In genomic region chrX:76148011-76148665, GRCh38 we compare ENCODE assay signal across 8 cellular contexts. TPM values are rescaled to one million over a fixed set of nuclear protein-coding genes. Genes with fewer than 3 reads are reported as not detected.
DNase-seq lines count a peak whose midpoint lies in the region; TF ChIP-seq lines count a peak whose summit lies in the region.

No MANE protein-coding gene starts in this region.

- H3K4me1 ChIP-seq in mucosa of stomach (ENCODE audit: control insufficient read depth, insufficient read depth, low read length): peaks cover 14% of the 10 kb centered on the region

- no peak for TF ChIP-seq CTCF in cardiac fibroblast (IDR thresholded peaks at IDR 0.05; ENCODE audit: low read depth, low read length)

- DNase-seq in COR-L47 (lab: John Stamatoyannopoulos, UW): peak; percentile 15
- DNase-seq in M059J (ENCODE audit: low read depth): peak; percentile 75
- DNase-seq in cardiac fibroblast (ENCODE audit: low read depth in 2 of 2): peak; percentile 14 to 36
- no peak for DNase-seq in NCI-H2081 (lab: John Stamatoyannopoulos, UW)
- DNase-seq in NOMO-1 treated with DMSO at 0.1 percent for 48 hours (lab: John Stamatoyannopoulos, UW; ENCODE audit: unreplicated experiment): no peak
- DNase-seq in COLO829 (ENCODE audit: low spot score): no peak
- no peak for DNase-seq in DMS79 treated with DMSO at 0.1 percent for 48 hours (lab: John Stamatoyannopoulos, UW)

- H3K4me3 ChIP-seq in cardiac fibroblast (replicated peaks in 1 of 2; ENCODE audit: low read depth in 2 of 2, low read length in 2 of 2) (no peak overlapping the region), mucosa of stomach (ENCODE audit: low read length) (no peak overlapping the region)

- H3K27me3 ChIP-seq in mucosa of stomach (ENCODE audit: control insufficient read depth, insufficient read depth, low read length): no peaks in the 10 kb centered on the region

- H3K36me3 ChIP-seq in mucosa of stomach (ENCODE audit: control insufficient read depth, insufficient read depth, low read length): no peaks in the 10 kb centered on the region

- H3K9me3 ChIP-seq in mucosa of stomach (ENCODE audit: control insufficient read depth, low read length): no peaks in the 10 kb centered on the region

- H3K9ac ChIP-seq in mucosa of stomach (ENCODE audit: low read length): peak overlapping the region; percentile 45

RNA-seq across cellular contexts. Expression of gene PBDC1, which starts 24.7 kb away (rescaled TPM):
- total RNA-seq in M059J (2014; rRNA removed; shearing (Covaris generic)): 10.0 and 18.1 TPM in 2 replicates

Comparison
In these comparisons a context has a peak if more than half of its experiments do, and no peak if none do; other contexts are left out.
1. DNase-seq: peak in COR-L47 (single experiment), M059J (single experiment) and cardiac fibroblast (2 of 2); none in NCI-H2081 (0 of 2), NOMO-1 treated with DMSO at 0.1 percent for 48 hours (single experiment), COLO829 (single experiment) and DMS79 treated with DMSO at 0.1 percent for 48 hours (single experiment).